In the genomic region with DNA sequence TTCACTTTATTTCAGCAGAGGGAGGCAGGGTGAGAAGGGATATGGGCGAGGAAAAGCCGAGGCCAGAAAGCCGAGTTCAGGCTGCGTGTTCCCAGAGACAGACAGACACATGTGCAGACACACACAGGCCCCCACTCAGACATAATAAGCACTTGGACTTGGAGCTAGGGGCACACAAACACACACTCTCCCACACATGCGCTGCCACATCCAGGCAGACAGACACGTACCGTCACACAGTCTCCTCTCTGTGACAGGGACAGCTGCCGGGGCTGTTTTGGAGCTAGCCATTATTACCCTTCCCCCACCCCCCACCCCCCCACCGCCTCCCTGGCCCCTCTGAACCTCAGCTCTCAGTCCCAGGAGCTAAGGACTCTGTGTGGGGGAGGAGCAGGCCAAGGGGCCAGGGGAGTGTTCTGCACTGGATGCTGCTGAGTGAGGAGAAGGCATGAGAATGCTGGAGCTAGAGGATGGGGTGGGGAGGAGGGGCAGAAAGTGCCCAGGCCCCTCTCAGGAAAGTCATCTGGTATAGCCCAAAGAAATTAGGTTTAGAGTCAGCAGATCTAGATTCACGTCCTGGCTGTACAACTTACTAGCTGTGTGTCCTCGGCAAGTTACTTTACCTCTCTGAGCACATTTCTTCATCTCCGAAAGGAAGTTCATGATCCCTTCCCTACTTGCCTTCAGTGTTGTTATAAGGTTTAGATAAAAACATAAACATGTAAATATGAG, we compare ENCODE assay signal across 1 cellular context.
A peak's percentile ranks its signal among the peaks of the same experiment; 100 is the strongest.
TF ChIP-seq lines count a peak whose summit lies in the region.

No MANE protein-coding gene starts in this region.

TF ChIP-seq in H1, 55 proteins besides CTCF, POLR2A, EP300 and RAD21:
- 0 out of 2 replicates have a peak, but pooled peaks have one; percentile 20 for TF ChIP-seq KDM1A (IDR thresholded peaks at IDR 0.05; ENCODE audit: borderline replicate concordance, low read length)
- TF ChIP-seq CTBP2 (IDR thresholded peaks at IDR 0.05; ENCODE audit: borderline replicate concordance, insufficient read depth, insufficient read length, low read length), result no peak
TF ChIP-seq in H1: peak in this region for 1.
